ENCODE assay signal across 9 cellular contexts in the genomic region with DNA sequence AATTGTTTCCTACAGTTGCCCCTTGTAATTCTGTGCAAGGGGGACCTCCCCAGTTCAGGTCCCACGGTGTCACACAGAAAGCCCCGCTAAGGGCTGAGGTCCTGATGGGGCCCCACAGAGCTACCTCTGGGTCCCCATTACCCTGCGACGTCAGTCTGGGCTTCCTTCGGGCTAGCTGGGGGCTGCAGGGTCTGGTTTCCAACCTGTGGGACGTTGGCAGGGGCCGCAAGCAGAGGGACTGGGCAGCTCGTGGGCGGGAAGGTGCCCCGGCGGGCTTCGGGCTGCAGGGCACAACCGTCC. TPM values are rescaled to one million over a fixed set of nuclear protein-coding genes. Genes with fewer than 3 reads are reported as not detected.
DNase-seq lines count a peak whose midpoint lies in the region; ATAC-seq, FAIRE-seq and TF ChIP-seq lines count a peak whose summit lies in the region.
"Had no signal": no experiment of that assay in that cellular context is flagged by ENCODE, and none has a peak within 500 bp of the region (broad histone marks: within the 10 kb centered on the region; RNA-seq: fewer than 3 reads in every experiment).

No MANE protein-coding gene starts in this region.

- H3K9ac ChIP-seq in SK-N-SH = peak overlapping the region; percentile 58; the same call in 1 of the 2 replicates
- H3K9ac ChIP-seq in HepG2 (ENCODE audit: insufficient read depth, low read depth, low read length) = peak overlapping the region; percentile 77

- H3K4me1 ChIP-seq in SK-N-SH (ENCODE audit: control insufficient read depth in 1 of 2, insufficient read depth in 2 of 2, low read depth in 1 of 2, low read length in 1 of 2) (peaks cover 5 to 12% of the 10 kb centered on the region in 2 experiments; a peak in 2 of 4 replicates), HepG2 (ENCODE audit: insufficient read depth, low read length) (peaks cover 68% of the 10 kb centered on the region), thyroid gland (peaks cover 6 to 13% of the 10 kb centered on the region in 2 donors)

- POLR2A ChIA-PET in SK-N-SH (lab: Yijun Ruan, JAX) (interaction anchor here (1.0 to 2.0 kb wide), 2 partner anchors 11 to 27 kb away, joined by 5 to 6 read pairs; partner anchors contain the start of genes RPS25 and TRAPPC4), HepG2 (lab: Yijun Ruan, JAX) (interaction anchor here (0.6 to 4.8 kb wide), 5 partner anchors 11 to 72 kb away, joined by 3 to 45 read pairs (median 4); partner anchors contain the start of genes CENATAC, HMBS, RPS25 and TRAPPC4)
- POLR2A ChIA-PET in activated naive CD8-positive, alpha-beta T cell treated with anti-CD3 and anti-CD28 coated beads, Interleukin-2, amount 10 ng/mL, durations not matched to agents 7 days and 5 days (lab: Charles Lee) = interaction anchor here (0.6 to 2.5 kb wide), 10 partner anchors 12 to 598 kb away, joined by 3 to 23 read pairs (median 4); partner anchors contain the start of genes CENATAC, RPS25, TRAPPC4 and VPS11

- H3K9me3 Mint-ChIP-seq in activated naive CD8-positive, alpha-beta T cell treated with anti-CD3 and anti-CD28 coated beads, Interleukin-2, amount 10 ng/mL, durations not matched to agents 7 days and 5 days = no peaks in the 10 kb centered on the region

- H3K27me3 ChIP-seq in SK-N-SH (ENCODE audit: insufficient read depth) (no peaks in the 10 kb centered on the region), HepG2 (ENCODE audit: control insufficient read depth in 1 of 2, insufficient read depth in 2 of 2, low read length in 2 of 2) (no peaks in the 10 kb centered on the region; a peak in 1 of 5 replicates), thyroid gland (no peaks in the 10 kb centered on the region)

- peak overlapping the region; percentile 88; the same call in 1 of the 2 replicates for H2AFZ ChIP-seq in SK-N-SH (ENCODE audit: low read depth)
- H2AFZ ChIP-seq in HepG2 (ENCODE audit: low read length) = no peak overlapping the region

- no peaks in the 10 kb centered on the region for H3F3A ChIP-seq in SK-N-SH (replicated peaks; ENCODE audit: insufficient read depth)

- DNase-seq in SK-N-SH (no peak), HepG2 (ENCODE audit: low spot score) (no peak), thyroid gland (no peak), putamen (ENCODE audit: low spot score) (no peak)
- no peak for DNase-seq in activated naive CD8-positive, alpha-beta T cell treated with anti-CD3 and anti-CD28 coated beads, Interleukin-2, amount 10 ng/mL, durations not matched to agents 7 days and 5 days

- 31% methylated on average over 4 of the region's 13 CpGs for WGBS in SK-N-SH (ENCODE audit: low lambda C conversion rate)
- WGBS in HepG2 (ENCODE audit: low lambda C conversion rate) = 0% methylated on average over 10 of the region's 13 CpGs
- 23% methylated on average over 2 of the region's 13 CpGs; no CpG with 5 or more reads in 1 of the 2 donors for WGBS in thyroid gland, 2 donors

- intact Hi-C loops in HepG2 (cut with micrococcal nuclease; ENCODE audit: unreplicated experiment) (loop anchor here (2.0 kb wide), 2 partner anchors 31 to 65 kb away; partner anchors contain the start of gene CENATAC), thyroid gland (cut with DNase I) (no loop called here)

- H3K4me2 ChIP-seq in SK-N-SH (peak overlapping the region; percentile 94), HepG2 (ENCODE audit: low read depth, low read length) (peak overlapping the region; percentile 99)

- no peak for TF ChIP-seq POLR2A in HepG2 (IDR thresholded peaks at IDR 0.05; ENCODE audit: insufficient read depth in 1 of 2, low read depth in 2 of 2, low read length in 2 of 2)
- TF ChIP-seq POLR2A in thyroid gland (IDR thresholded peaks at IDR 0.05) = no peak
- no peak for TF ChIP-seq POLR2A in GM18505 (IDR thresholded peaks at IDR 0.05; ENCODE audit: borderline replicate concordance, extremely low read depth, insufficient read depth, insufficient read length)

- ATAC-seq in SK-N-SH treated with all-trans-retinoic acid at 6 μM for 48 hours (no peak; the same call in 2 of the 3 replicates), HG03095 (IDR thresholded peaks at IDR 0.05; ENCODE audit: unreplicated experiment) (peak; percentile 8), HepG2 (peak; percentile 0; the same call in 2 of the 3 replicates), GM18505 (IDR thresholded peaks at IDR 0.05; ENCODE audit: unreplicated experiment) (no peak)
- peak; percentile 6 for ATAC-seq in activated naive CD8-positive, alpha-beta T cell treated with anti-CD3 and anti-CD28 coated beads, Interleukin-2, amount 10 ng/mL, durations not matched to agents 7 days and 5 days (ENCODE audit: low read depth)

- CTCF ChIA-PET in SK-N-SH (lab: Yijun Ruan, JAX) = interaction anchor here (0.7 to 3.0 kb wide), 9 partner anchors 10 to 424 kb away, joined by 3 to 16 read pairs (median 5); partner anchors contain the start of genes HYOU1, RPS25 and TRAPPC4
- CTCF ChIA-PET in HepG2 (lab: Yijun Ruan, JAX; ENCODE audit: low intra/inter-chr PET ratio, low total read pairs) = no interaction called here

- H3K4me1 Mint-ChIP-seq in activated naive CD8-positive, alpha-beta T cell treated with anti-CD3 and anti-CD28 coated beads, Interleukin-2, amount 10 ng/mL, durations not matched to agents 7 days and 5 days = peaks cover 22% of the 10 kb centered on the region

- no TSS peak for BruUV-seq in HepG2 (replicated peaks; lab: Mats Ljungman, UMichigan)

- in situ Hi-C loops in HepG2 (cut with HindIII; ENCODE audit: extremely low pct_ligation_motif_present, low pct_unique_long_range_greater_than_20kb) = no loop called here

- H3K79me2 ChIP-seq in SK-N-SH (ENCODE audit: insufficient read depth) = no peaks in the 10 kb centered on the region
- H3K79me2 ChIP-seq in HepG2 (ENCODE audit: insufficient read depth, low read length) = peaks cover 47% of the 10 kb centered on the region

- H3K9me3 ChIP-seq in SK-N-SH (no peaks in the 10 kb centered on the region), HepG2 (ENCODE audit: low read length) (no peaks in the 10 kb centered on the region), thyroid gland (no peaks in the 10 kb centered on the region)

- H3K4me3 Mint-ChIP-seq in activated naive CD8-positive, alpha-beta T cell treated with anti-CD3 and anti-CD28 coated beads, Interleukin-2, amount 10 ng/mL, durations not matched to agents 7 days and 5 days = peak overlapping the region; percentile 79

- H3K27ac ChIP-seq in SK-N-SH (ENCODE audit: low read depth in 2 of 2, low read length in 1 of 2) (no peak overlapping the region), HepG2 (ENCODE audit: extremely low read length, insufficient read depth, low read length) (peak overlapping the region; percentile 77), thyroid gland (peak overlapping the region in 2 of 3 donors; percentile 51 to 64)

- TF ChIP-seq CTCF in SK-N-SH (IDR thresholded peaks at IDR 0.05) = no peak
- no peak for TF ChIP-seq CTCF in HepG2 (CRISPR knock-in tag; IDR thresholded peaks at IDR 0.05)
- TF ChIP-seq CTCF in thyroid gland (IDR thresholded peaks at IDR 0.05) = no peak

- H3K27ac Mint-ChIP-seq in activated naive CD8-positive, alpha-beta T cell treated with anti-CD3 and anti-CD28 coated beads, Interleukin-2, amount 10 ng/mL, durations not matched to agents 7 days and 5 days = peak overlapping the region; percentile 68

- H3K36me3 Mint-ChIP-seq in activated naive CD8-positive, alpha-beta T cell treated with anti-CD3 and anti-CD28 coated beads, Interleukin-2, amount 10 ng/mL, durations not matched to agents 7 days and 5 days = peaks cover 8% of the 10 kb centered on the region

- no peak for FAIRE-seq in HepG2 (lab: Jason Lieb, UNC)
- FAIRE-seq: A204.1 had no signal

- H3K9me2 ChIP-seq in SK-N-SH = no peaks in the 10 kb centered on the region

- H3K27me3 Mint-ChIP-seq in activated naive CD8-positive, alpha-beta T cell treated with anti-CD3 and anti-CD28 coated beads, Interleukin-2, amount 10 ng/mL, durations not matched to agents 7 days and 5 days = no peaks in the 10 kb centered on the region

- peak overlapping the region; percentile 76 to 81 for H3K4me3 ChIP-seq in SK-N-SH (ENCODE audit: low read depth in 2 of 2, low read length in 1 of 2)
- H3K4me3 ChIP-seq in HepG2 (replicated peaks in 1 of 3; ENCODE audit: insufficient read depth in 1 of 3, low read depth in 2 of 3, low read length in 3 of 3) = peak overlapping the region; percentile 74 to 82 (median 79)
- peak overlapping the region; percentile 28 to 73 (median 50) for H3K4me3 ChIP-seq in thyroid gland (replicated peaks in 1 of 3)

- TF ChIP-seq EP300 in SK-N-SH (IDR thresholded peaks at IDR 0.05; ENCODE audit: borderline replicate concordance in 1 of 2, low read depth in 1 of 2, low read length in 1 of 2) (no peak), HepG2 (IDR thresholded peaks at IDR 0.05; ENCODE audit: low read depth in 2 of 2, low read length in 2 of 2) (no peak), HepG2 (CRISPR knock-in tag; IDR thresholded peaks at IDR 0.05; ENCODE audit: borderline replicate concordance) (no peak)

- peaks cover 0 to 13% of the 10 kb centered on the region in 2 experiments for H3K36me3 ChIP-seq in SK-N-SH (replicated peaks in 1 of 2; ENCODE audit: control insufficient read depth in 1 of 2, insufficient read depth in 2 of 2, low read length in 1 of 2)
- H3K36me3 ChIP-seq in HepG2 (replicated peaks in 1 of 2; ENCODE audit: control insufficient read depth in 1 of 2, insufficient read depth in 2 of 2, low read length in 2 of 2) = peaks cover 0 to 3% of the 10 kb centered on the region in 2 experiments; a peak in 1 of 5 replicates
- H3K36me3 ChIP-seq in thyroid gland = peaks cover 0 to 2% of the 10 kb centered on the region in 2 donors

- no peaks in the 10 kb centered on the region for H4K20me1 ChIP-seq in SK-N-SH (ENCODE audit: insufficient read depth)
- peaks cover under 1% of the 10 kb centered on the region; the same call in 1 of the 2 replicates for H4K20me1 ChIP-seq in HepG2 (ENCODE audit: insufficient read depth, low read length)

- TF ChIP-seq RAD21 in SK-N-SH (IDR thresholded peaks at IDR 0.05; ENCODE audit: low read length) (no peak), HepG2 (CRISPR knock-in tag; IDR thresholded peaks at IDR 0.05) (no peak)

RNA-seq across cellular contexts. Expression of gene SLC37A4, which starts 0.7 kb away (rescaled TPM):
- 21.8 and 22.1 TPM in 2 replicates for polyA plus RNA-seq in SK-N-SH (2012; rRNA removed)
- 12.6 and 17.4 TPM in 2 replicates for polyA plus RNA-seq in SK-N-SH (2012; cell fraction: cytosol; rRNA removed)
- polyA plus RNA-seq in SK-N-SH (2012; cell fraction: nucleus; rRNA removed) = 48.3 and 61.6 TPM in 2 replicates
- 10 to 100 TPM; 20.3 to 23.9 TPM for total RNA-seq in activated naive CD8-positive, alpha-beta T cell treated with anti-CD3 and anti-CD28 coated beads, Interleukin-2, amount 10 ng/mL, durations not matched to agents 7 days and 5 days
- 25.6 and 43.0 TPM in 2 replicates for total RNA-seq in HepG2 (2016; rRNA removed; fragmentation: Illumina TruSeq; extraction: Trizol)
- total RNA-seq in HepG2 (2016; cell fraction: cytosol; rRNA removed; fragmentation: Illumina TruSeq; extraction: Trizol; ENCODE audit: low read depth) = 12.3 and 13.2 TPM in 2 replicates
- 30.8 and 42.1 TPM in 2 replicates for total RNA-seq in HepG2 (2016; cell fraction: insoluble cytoplasmic fraction; rRNA removed; fragmentation: Illumina TruSeq; extraction: Trizol)
- total RNA-seq in HepG2 (2016; cell fraction: membrane; rRNA removed; fragmentation: Illumina TruSeq; extraction: Trizol) = 25.9 and 31.5 TPM in 2 replicates
- total RNA-seq in HepG2 (2016; cell fraction: nucleus; rRNA removed; fragmentation: Illumina TruSeq; extraction: Trizol) = 34.0 and 45.3 TPM in 2 replicates
- 56.1 and 59.7 TPM in 2 replicates for polyA plus RNA-seq in HepG2 (2011; rRNA removed)
- 60.5 and 69.7 TPM in 2 replicates for polyA plus RNA-seq in HepG2 (2011; cell fraction: cytosol; rRNA removed)
- 154 and 157 TPM in 2 replicates for polyA plus RNA-seq in HepG2 (2011; cell fraction: nucleus; rRNA removed)
- polyA plus RNA-seq in HepG2 (2012) = 34.0 and 42.6 TPM in 2 replicates
- 13.6 and 16.7 TPM in 2 replicates for polyA plus RNA-seq in HepG2 (2016; cell fraction: cytosol; fragmentation: Illumina TruSeq; extraction: Trizol; ENCODE audit: low read depth)
- 28.9 and 31.0 TPM in 2 replicates for polyA plus RNA-seq in HepG2 (2016; cell fraction: insoluble cytoplasmic fraction; fragmentation: Illumina TruSeq; extraction: Trizol; ENCODE audit: low read depth)
- 25.0 and 29.4 TPM in 2 replicates for polyA plus RNA-seq in HepG2 (2016; cell fraction: membrane; fragmentation: Illumina TruSeq; extraction: Trizol; ENCODE audit: low read depth)
- polyA plus RNA-seq in HepG2 (2016; cell fraction: nucleus; fragmentation: Illumina TruSeq; extraction: Trizol; ENCODE audit: insufficient read depth, low read depth) = 73.9 and 77.2 TPM in 2 replicates
- polyA minus RNA-seq in HepG2 (2011; rRNA and poly(A)+ RNA removed; ENCODE audit: low replicate concordance) = 44.4 and 130 TPM in 2 replicates
- polyA minus RNA-seq in HepG2 (2011; cell fraction: cytosol; rRNA and poly(A)+ RNA removed) = 25.6 and 27.3 TPM in 2 replicates
- polyA minus RNA-seq in HepG2 (2011; cell fraction: nucleus; rRNA and poly(A)+ RNA removed) = 34.5 and 38.3 TPM in 2 replicates
- 10 to 100 TPM; 12.4 to 30.2 (median 16.5) TPM for total RNA-seq in thyroid gland

RNA-seq across cellular contexts. Expression of gene TRAPPC4, which starts 11.4 kb away (rescaled TPM):
- polyA plus RNA-seq in SK-N-SH (2012; rRNA removed) (299 and 368 TPM in 2 replicates), HepG2 (2011; rRNA removed) (126 and 140 TPM in 2 replicates)
- polyA plus RNA-seq in SK-N-SH (2012; cell fraction: cytosol; rRNA removed) = 280 and 301 TPM in 2 replicates
- polyA plus RNA-seq in SK-N-SH (2012; cell fraction: nucleus; rRNA removed) = 172 and 215 TPM in 2 replicates
- total RNA-seq in activated naive CD8-positive, alpha-beta T cell treated with anti-CD3 and anti-CD28 coated beads, Interleukin-2, amount 10 ng/mL, durations not matched to agents 7 days and 5 days = 10 to 100 TPM; 80.5 to 84.4 TPM
- total RNA-seq in HepG2 (2016; rRNA removed; fragmentation: Illumina TruSeq; extraction: Trizol) (97.4 and 124 TPM in 2 replicates), thyroid gland (10 to 100 TPM; 42.1 to 70.0 (median 53.2) TPM)
- 27.9 and 36.4 TPM in 2 replicates for total RNA-seq in HepG2 (2016; cell fraction: cytosol; rRNA removed; fragmentation: Illumina TruSeq; extraction: Trizol; ENCODE audit: low read depth)
- 97.4 and 132 TPM in 2 replicates for total RNA-seq in HepG2 (2016; cell fraction: insoluble cytoplasmic fraction; rRNA removed; fragmentation: Illumina TruSeq; extraction: Trizol)
- 40.9 and 41.3 TPM in 2 replicates for total RNA-seq in HepG2 (2016; cell fraction: membrane; rRNA removed; fragmentation: Illumina TruSeq; extraction: Trizol)
- 40.3 and 49.2 TPM in 2 replicates for total RNA-seq in HepG2 (2016; cell fraction: nucleus; rRNA removed; fragmentation: Illumina TruSeq; extraction: Trizol)
- polyA plus RNA-seq in HepG2 (2011; cell fraction: cytosol; rRNA removed) = 244 TPM in 2 replicates
- polyA plus RNA-seq in HepG2 (2011; cell fraction: nucleus; rRNA removed) = 66.5 and 86.6 TPM in 2 replicates
- 79.9 and 87.7 TPM in 2 replicates for polyA plus RNA-seq in HepG2 (2012)
- 27.4 and 30.8 TPM in 2 replicates for polyA plus RNA-seq in HepG2 (2016; cell fraction: cytosol; fragmentation: Illumina TruSeq; extraction: Trizol; ENCODE audit: low read depth)
- polyA plus RNA-seq in HepG2 (2016; cell fraction: insoluble cytoplasmic fraction; fragmentation: Illumina TruSeq; extraction: Trizol; ENCODE audit: low read depth) = 119 and 128 TPM in 2 replicates
- 27.5 and 28.4 TPM in 2 replicates for polyA plus RNA-seq in HepG2 (2016; cell fraction: membrane; fragmentation: Illumina TruSeq; extraction: Trizol; ENCODE audit: low read depth)
- 50.7 and 55.6 TPM in 2 replicates for polyA plus RNA-seq in HepG2 (2016; cell fraction: nucleus; fragmentation: Illumina TruSeq; extraction: Trizol; ENCODE audit: insufficient read depth, low read depth)
- polyA minus RNA-seq in HepG2 (2011; rRNA and poly(A)+ RNA removed; ENCODE audit: low replicate concordance) = 109 and 163 TPM in 2 replicates
- 24.4 and 30.3 TPM in 2 replicates for polyA minus RNA-seq in HepG2 (2011; cell fraction: cytosol; rRNA and poly(A)+ RNA removed)
- polyA minus RNA-seq in HepG2 (2011; cell fraction: nucleus; rRNA and poly(A)+ RNA removed) = 36.2 and 46.1 TPM in 2 replicates

RNA-seq across cellular contexts. Expression of gene RPS25, which starts 11.8 kb away (rescaled TPM):
- polyA plus RNA-seq in SK-N-SH (2012; rRNA removed) (2,335 and 2,688 TPM in 2 replicates), HepG2 (2011; rRNA removed) (647 and 839 TPM in 2 replicates)
- 3,219 and 4,860 TPM in 2 replicates for polyA plus RNA-seq in SK-N-SH (2012; cell fraction: cytosol; rRNA removed)
- 490 and 600 TPM in 2 replicates for polyA plus RNA-seq in SK-N-SH (2012; cell fraction: nucleus; rRNA removed)
- total RNA-seq in activated naive CD8-positive, alpha-beta T cell treated with anti-CD3 and anti-CD28 coated beads, Interleukin-2, amount 10 ng/mL, durations not matched to agents 7 days and 5 days = 1,000 to 10,000 TPM; 1,397 to 1,460 TPM
- total RNA-seq in HepG2 (2016; rRNA removed; fragmentation: Illumina TruSeq; extraction: Trizol) (1,415 and 1,643 TPM in 2 replicates), thyroid gland (1,000 to 10,000 TPM in 3 of 4 donors, 100 to 1,000 TPM in 1; 852 to 1,992 (median 1,622) TPM)
- 2,275 and 2,513 TPM in 2 replicates for total RNA-seq in HepG2 (2016; cell fraction: cytosol; rRNA removed; fragmentation: Illumina TruSeq; extraction: Trizol; ENCODE audit: low read depth)
- 1,435 and 1,680 TPM in 2 replicates for total RNA-seq in HepG2 (2016; cell fraction: insoluble cytoplasmic fraction; rRNA removed; fragmentation: Illumina TruSeq; extraction: Trizol)
- 3,410 and 3,458 TPM in 2 replicates for total RNA-seq in HepG2 (2016; cell fraction: membrane; rRNA removed; fragmentation: Illumina TruSeq; extraction: Trizol)
- 502 and 555 TPM in 2 replicates for total RNA-seq in HepG2 (2016; cell fraction: nucleus; rRNA removed; fragmentation: Illumina TruSeq; extraction: Trizol)
- 1,228 and 1,764 TPM in 2 replicates for polyA plus RNA-seq in HepG2 (2011; cell fraction: cytosol; rRNA removed)
- 458 and 672 TPM in 2 replicates for polyA plus RNA-seq in HepG2 (2011; cell fraction: nucleus; rRNA removed)
- 1,615 and 1,935 TPM in 2 replicates for polyA plus RNA-seq in HepG2 (2012)
- polyA plus RNA-seq in HepG2 (2016; cell fraction: cytosol; fragmentation: Illumina TruSeq; extraction: Trizol; ENCODE audit: low read depth) = 2,641 and 2,732 TPM in 2 replicates
- polyA plus RNA-seq in HepG2 (2016; cell fraction: insoluble cytoplasmic fraction; fragmentation: Illumina TruSeq; extraction: Trizol; ENCODE audit: low read depth) = 1,500 and 1,585 TPM in 2 replicates
- polyA plus RNA-seq in HepG2 (2016; cell fraction: membrane; fragmentation: Illumina TruSeq; extraction: Trizol; ENCODE audit: low read depth) = 3,047 and 3,101 TPM in 2 replicates
- 848 and 904 TPM in 2 replicates for polyA plus RNA-seq in HepG2 (2016; cell fraction: nucleus; fragmentation: Illumina TruSeq; extraction: Trizol; ENCODE audit: insufficient read depth, low read depth)
- 34.5 and 58.3 TPM in 2 replicates for polyA minus RNA-seq in HepG2 (2011; rRNA and poly(A)+ RNA removed; ENCODE audit: low replicate concordance)
- 501 and 613 TPM in 2 replicates for polyA minus RNA-seq in HepG2 (2011; cell fraction: cytosol; rRNA and poly(A)+ RNA removed)
- polyA minus RNA-seq in HepG2 (2011; cell fraction: nucleus; rRNA and poly(A)+ RNA removed) = 93.2 and 132 TPM in 2 replicates

RNA-seq across cellular contexts. Expression of gene HYOU1, which starts 27.0 kb away (rescaled TPM):
- 90.8 and 105 TPM in 2 replicates for polyA plus RNA-seq in SK-N-SH (2012; rRNA removed)
- polyA plus RNA-seq in SK-N-SH (2012; cell fraction: cytosol; rRNA removed) = 64.8 and 77.2 TPM in 2 replicates
- polyA plus RNA-seq in SK-N-SH (2012; cell fraction: nucleus; rRNA removed) = 99.7 and 113 TPM in 2 replicates
- 10 to 100 TPM; 76.5 to 83.1 TPM for total RNA-seq in activated naive CD8-positive, alpha-beta T cell treated with anti-CD3 and anti-CD28 coated beads, Interleukin-2, amount 10 ng/mL, durations not matched to agents 7 days and 5 days
- total RNA-seq in HepG2 (2016; rRNA removed; fragmentation: Illumina TruSeq; extraction: Trizol) = 50.0 and 127 TPM in 2 replicates
- total RNA-seq in HepG2 (2016; cell fraction: cytosol; rRNA removed; fragmentation: Illumina TruSeq; extraction: Trizol; ENCODE audit: low read depth) = 14.4 and 15.9 TPM in 2 replicates
- total RNA-seq in HepG2 (2016; cell fraction: insoluble cytoplasmic fraction; rRNA removed; fragmentation: Illumina TruSeq; extraction: Trizol) = 41.9 and 128 TPM in 2 replicates
- 27.3 and 28.2 TPM in 2 replicates for total RNA-seq in HepG2 (2016; cell fraction: membrane; rRNA removed; fragmentation: Illumina TruSeq; extraction: Trizol)
- total RNA-seq in HepG2 (2016; cell fraction: nucleus; rRNA removed; fragmentation: Illumina TruSeq; extraction: Trizol) = 108 and 127 TPM in 2 replicates
- polyA plus RNA-seq in HepG2 (2011; rRNA removed) = 155 and 164 TPM in 2 replicates
- polyA plus RNA-seq in HepG2 (2011; cell fraction: cytosol; rRNA removed) = 125 and 144 TPM in 2 replicates
- 120 and 130 TPM in 2 replicates for polyA plus RNA-seq in HepG2 (2011; cell fraction: nucleus; rRNA removed)
- 61.3 and 94.5 TPM in 2 replicates for polyA plus RNA-seq in HepG2 (2012)
- 7.6 and 8.4 TPM in 2 replicates for polyA plus RNA-seq in HepG2 (2016; cell fraction: cytosol; fragmentation: Illumina TruSeq; extraction: Trizol; ENCODE audit: low read depth)
- 41.0 and 55.4 TPM in 2 replicates for polyA plus RNA-seq in HepG2 (2016; cell fraction: insoluble cytoplasmic fraction; fragmentation: Illumina TruSeq; extraction: Trizol; ENCODE audit: low read depth)
- 18.1 and 24.3 TPM in 2 replicates for polyA plus RNA-seq in HepG2 (2016; cell fraction: membrane; fragmentation: Illumina TruSeq; extraction: Trizol; ENCODE audit: low read depth)
- polyA plus RNA-seq in HepG2 (2016; cell fraction: nucleus; fragmentation: Illumina TruSeq; extraction: Trizol; ENCODE audit: insufficient read depth, low read depth) = 184 and 191 TPM in 2 replicates
- polyA minus RNA-seq in HepG2 (2011; rRNA and poly(A)+ RNA removed; ENCODE audit: low replicate concordance) = 197 and 370 TPM in 2 replicates
- polyA minus RNA-seq in HepG2 (2011; cell fraction: cytosol; rRNA and poly(A)+ RNA removed) = 76.5 and 103 TPM in 2 replicates
- 81.2 and 89.5 TPM in 2 replicates for polyA minus RNA-seq in HepG2 (2011; cell fraction: nucleus; rRNA and poly(A)+ RNA removed)
- total RNA-seq in thyroid gland = 100 to 1,000 TPM; 145 to 369 (median 320) TPM

RNA-seq across cellular contexts. Expression of gene CENATAC, which starts 32.0 kb away (rescaled TPM):
- polyA plus RNA-seq in SK-N-SH (2012; rRNA removed) = 16.0 and 19.8 TPM in 2 replicates
- polyA plus RNA-seq in SK-N-SH (2012; cell fraction: cytosol; rRNA removed) = 5.4 and 6.3 TPM in 2 replicates
- 103 and 135 TPM in 2 replicates for polyA plus RNA-seq in SK-N-SH (2012; cell fraction: nucleus; rRNA removed)
- 10 to 100 TPM; 66.8 to 74.2 TPM for total RNA-seq in activated naive CD8-positive, alpha-beta T cell treated with anti-CD3 and anti-CD28 coated beads, Interleukin-2, amount 10 ng/mL, durations not matched to agents 7 days and 5 days
- 9.2 and 25.0 TPM in 2 replicates for total RNA-seq in HepG2 (2016; rRNA removed; fragmentation: Illumina TruSeq; extraction: Trizol)
- total RNA-seq in HepG2 (2016; cell fraction: cytosol; rRNA removed; fragmentation: Illumina TruSeq; extraction: Trizol; ENCODE audit: low read depth) = 2.9 and 5.0 TPM in 2 replicates
- 10.8 and 23.9 TPM in 2 replicates for total RNA-seq in HepG2 (2016; cell fraction: insoluble cytoplasmic fraction; rRNA removed; fragmentation: Illumina TruSeq; extraction: Trizol)
- 5.4 and 7.4 TPM in 2 replicates for total RNA-seq in HepG2 (2016; cell fraction: membrane; rRNA removed; fragmentation: Illumina TruSeq; extraction: Trizol)
- 39.0 and 46.3 TPM in 2 replicates for total RNA-seq in HepG2 (2016; cell fraction: nucleus; rRNA removed; fragmentation: Illumina TruSeq; extraction: Trizol)
- polyA plus RNA-seq in HepG2 (2011; rRNA removed) = 19.8 and 21.7 TPM in 2 replicates
- 3.7 and 4.9 TPM in 2 replicates for polyA plus RNA-seq in HepG2 (2011; cell fraction: cytosol; rRNA removed)
- 56.4 and 56.7 TPM in 2 replicates for polyA plus RNA-seq in HepG2 (2011; cell fraction: nucleus; rRNA removed)
- 9.2 and 11.5 TPM in 2 replicates for polyA plus RNA-seq in HepG2 (2012)
- polyA plus RNA-seq in HepG2 (2016; cell fraction: cytosol; fragmentation: Illumina TruSeq; extraction: Trizol; ENCODE audit: low read depth) = 3.9 and 4.7 TPM in 2 replicates
- 10.1 and 11.5 TPM in 2 replicates for polyA plus RNA-seq in HepG2 (2016; cell fraction: insoluble cytoplasmic fraction; fragmentation: Illumina TruSeq; extraction: Trizol; ENCODE audit: low read depth)
- polyA plus RNA-seq in HepG2 (2016; cell fraction: membrane; fragmentation: Illumina TruSeq; extraction: Trizol; ENCODE audit: low read depth) = 4.1 and 4.4 TPM in 2 replicates
- polyA plus RNA-seq in HepG2 (2016; cell fraction: nucleus; fragmentation: Illumina TruSeq; extraction: Trizol; ENCODE audit: insufficient read depth, low read depth) = 100 and 110 TPM in 2 replicates
- 11.3 and 25.0 TPM in 2 replicates for polyA minus RNA-seq in HepG2 (2011; rRNA and poly(A)+ RNA removed; ENCODE audit: low replicate concordance)
- 4.2 and 4.6 TPM in 2 replicates for polyA minus RNA-seq in HepG2 (2011; cell fraction: cytosol; rRNA and poly(A)+ RNA removed)
- polyA minus RNA-seq in HepG2 (2011; cell fraction: nucleus; rRNA and poly(A)+ RNA removed) = 45.4 and 51.7 TPM in 2 replicates
- 100 to 1,000 TPM in 1 of 4 donors, 10 to 100 TPM in 3; 45.2 to 128 (median 56.4) TPM for total RNA-seq in thyroid gland

Comparison
In these comparisons a context has a peak if more than half of its experiments do, and no peak if none do; other contexts are left out.
1. H3K27ac ChIP-seq: peak in HepG2 (single experiment) and thyroid gland (2 of 3); none in SK-N-SH (0 of 2).
2. ATAC-seq: peak in HG03095 (single experiment), activated naive CD8-positive, alpha-beta T cell treated with anti-CD3 and anti-CD28 coated beads, Interleukin-2, amount 10 ng/mL, durations not matched to agents 7 days and 5 days (single experiment) and HepG2 (single experiment); none in SK-N-SH treated with all-trans-retinoic acid at 6 μM for 48 hours (single experiment) and GM18505 (single experiment).
3. Peak in every context shown above with its lines, with median percentiles within 50 percentile points of each other: H3K4me3 ChIP-seq.